ENCODE assay signal across 26 cellular contexts in genomic region chr3:111368061-111368460, GRCh38.
"Had no signal": no experiment of that assay in that cellular context is flagged by ENCODE, and none has a peak within 500 bp of the region (broad histone marks: within the 10 kb centered on the region; RNA-seq: fewer than 3 reads in every experiment).

No MANE protein-coding gene starts in this region.

- H3K4me2 ChIP-seq: SK-N-SH had no signal

- H3K36me3 ChIP-seq: ascending aorta, Peyer's patch, SJCRH30 had no signal

- H3K27me3 ChIP-seq: ascending aorta, body of pancreas, Peyer's patch, SJCRH30 had no signal

- H3K4me1 Mint-ChIP-seq: activated naive CD8-positive, alpha-beta T cell treated with anti-CD3 and anti-CD28 coated beads, Interleukin-2, amount 10 ng/mL, durations not matched to agents 7 days and 5 days had no signal

- H3K27ac ChIP-seq: ascending aorta, body of pancreas, Peyer's patch, RWPE1, SJCRH30, VCaP had no signal

- H3K27me3 Mint-ChIP-seq: activated naive CD8-positive, alpha-beta T cell treated with anti-CD3 and anti-CD28 coated beads, Interleukin-2, amount 10 ng/mL, durations not matched to agents 7 days and 5 days had no signal

- DNase-seq: activated CD4-positive, alpha-beta T cell treated with anti-CD3 and anti-CD28 coated beads for 36 hours; activated CD4-positive, alpha-beta T cell treated with anti-CD3 and anti-CD28 coated beads, Interleukin-2, amount 50 U/mL, for 1 hour; activated gamma-delta T cell treated with Interleukin-2 at 50 U/mL for 16 hours; activated naive CD4-positive, alpha-beta T cell treated with anti-CD3 and anti-CD28 coated beads, Interleukin-2, amount 50 U/mL, for 16 hours; activated naive CD8-positive, alpha-beta T cell treated with anti-CD3 and anti-CD28 coated beads, Interleukin-2, amount 10 ng/mL, durations not matched to agents 7 days and 5 days; activated T-cell treated with anti-CD3 and anti-CD28 coated beads, Interleukin-2, amount 50 U/mL, for 48 hours; amniotic stem cell; body of pancreas; central memory CD4-positive, alpha-beta T cell; Kasumi-1; KBM-7; NCI-H1092; NCI-H1417; NCI-H1930; NCI-H2171; NCI-H226; NCI-H526; OCI-M1; Peyer's patch; Right ventricle myocardium superior; SJCRH30; SK-N-SH had no signal

- H3K9me2 ChIP-seq: SK-N-SH had no signal

- H3K4me1 ChIP-seq: ascending aorta, body of pancreas, Peyer's patch, SJCRH30 had no signal

- H3K9me3 ChIP-seq: ascending aorta had no signal

- H3K9ac ChIP-seq: SK-N-SH had no signal

- H3K4me3 ChIP-seq: ascending aorta, body of pancreas, Peyer's patch, SJCRH30 had no signal

- H3K4me3 Mint-ChIP-seq: activated CD4-positive, alpha-beta T cell treated with anti-CD3 and anti-CD28 coated beads for 36 hours; activated naive CD8-positive, alpha-beta T cell treated with anti-CD3 and anti-CD28 coated beads, Interleukin-2, amount 10 ng/mL, durations not matched to agents 7 days and 5 days had no signal

- ATAC-seq: activated CD4-positive, alpha-beta T cell treated with anti-CD3 and anti-CD28 coated beads for 36 hours; body of pancreas had no signal

- H3K27ac Mint-ChIP-seq: activated CD4-positive, alpha-beta T cell treated with anti-CD3 and anti-CD28 coated beads for 36 hours; activated naive CD8-positive, alpha-beta T cell treated with anti-CD3 and anti-CD28 coated beads, Interleukin-2, amount 10 ng/mL, durations not matched to agents 7 days and 5 days; activated T-helper 2 cell treated with anti-CD3 and anti-CD28 coated beads, Interferon-gamma antibody, Interleukin-2, Interleukin-4, amounts not matched to agents 10 μg/mL and 5 μg/mL and 100 μg/mL, durations not matched to agents 14 hours and 24 hours and 36 hours had no signal
